ENCODE assay signal across 10 cellular contexts in the genomic region with DNA sequence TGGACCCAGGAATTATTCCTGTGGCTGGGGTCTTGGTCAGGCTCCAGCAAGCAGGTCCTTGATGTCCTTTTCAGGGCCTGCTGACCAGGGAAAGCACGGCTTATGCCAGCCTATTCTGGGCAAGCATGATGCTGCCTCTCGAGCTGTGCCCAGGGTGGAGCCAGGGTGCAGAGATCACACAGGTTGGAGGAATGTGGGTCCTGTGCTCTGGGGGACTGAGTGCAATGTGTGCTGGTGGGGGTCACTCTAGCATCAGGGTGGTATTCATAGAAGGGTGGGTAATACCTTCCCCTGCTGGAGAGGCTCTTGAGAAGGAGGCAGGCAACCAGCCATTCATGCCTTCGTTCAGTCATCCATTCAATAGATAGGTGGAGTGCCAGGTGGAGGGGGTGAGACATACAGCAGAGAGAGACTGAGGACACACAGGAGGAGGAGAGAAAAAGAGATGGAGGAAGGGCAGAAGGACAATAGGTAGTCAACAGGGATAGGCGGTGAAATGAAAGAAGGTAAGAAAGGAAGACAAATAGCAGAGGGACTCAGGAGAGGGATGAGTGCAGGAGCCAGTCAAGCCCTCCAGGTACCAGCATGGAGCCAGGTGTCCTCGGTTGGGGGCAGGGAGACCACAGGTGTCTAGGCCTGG. TPM values are rescaled to one million over a fixed set of nuclear protein-coding genes. Genes with fewer than 3 reads are reported as not detected.
DNase-seq lines count a peak whose midpoint lies in the region; ATAC-seq and TF ChIP-seq lines count a peak whose summit lies in the region.
"Had no signal": no experiment of that assay in that cellular context is flagged by ENCODE, and none has a peak within 500 bp of the region (broad histone marks: within the 10 kb centered on the region; RNA-seq: fewer than 3 reads in every experiment).

No MANE protein-coding gene starts in this region.

- H3K27me3 Mint-ChIP-seq in T-helper 1 cell treated with Interleukin-12 subunit alpha and Interleukin-12 subunit beta and Interleukin-4 antibody, amounts not matched to agents 30 μg/mL and 1 μg/mL, for 36 hours (ENCODE audit: low read depth), result no peaks in the 10 kb centered on the region
- H3K27me3 Mint-ChIP-seq in progenitor cell of endocrine pancreas, result peaks cover 7% of the 10 kb centered on the region

- H3K4me3 ChIP-seq in epithelial cell of esophagus (ENCODE audit: low read length), result peak overlapping the region; percentile 97

- ATAC-seq in GM18909 (IDR thresholded peaks at IDR 0.05; ENCODE audit: poor library complexity, unreplicated experiment), result no peak
- ATAC-seq in HG02938 (IDR thresholded peaks at IDR 0.05; ENCODE audit: unreplicated experiment), result no peak

- peaks cover 15% of the 10 kb centered on the region for H3K36me3 Mint-ChIP-seq in T-helper 1 cell treated with Interleukin-12 subunit alpha and Interleukin-12 subunit beta and Interleukin-4 antibody, amounts not matched to agents 30 μg/mL and 1 μg/mL, for 36 hours (ENCODE audit: low read depth)
- peaks cover 4% of the 10 kb centered on the region for H3K36me3 Mint-ChIP-seq in progenitor cell of endocrine pancreas (ENCODE audit: insufficient read depth)

- H3K9me3 Mint-ChIP-seq in T-helper 1 cell treated with Interleukin-12 subunit alpha and Interleukin-12 subunit beta and Interleukin-4 antibody, amounts not matched to agents 30 μg/mL and 1 μg/mL, for 36 hours, result no peaks in the 10 kb centered on the region
- H3K9me3 Mint-ChIP-seq in progenitor cell of endocrine pancreas (ENCODE audit: low read depth), result no peaks in the 10 kb centered on the region
- H3K9me3 Mint-ChIP-seq: activated T-helper 2 cell treated with anti-CD3 and anti-CD28 coated beads, Interferon-gamma antibody, Interleukin-2, Interleukin-4, amounts not matched to agents 10 μg/mL and 5 μg/mL and 100 μg/mL, durations not matched to agents 14 hours and 24 hours and 36 hours had no signal

- DNase-seq in T-helper 1 cell (no peak), RWPE1 (ENCODE audit: low spot score) (no peak), epithelial cell of esophagus (ENCODE audit: low read depth) (no peak), progenitor cell of endocrine pancreas (ENCODE audit: low spot score, unreplicated experiment) (no peak), HCEC 1CT (no peak)
- DNase-seq: T1000 had no signal

- H3K4me1 Mint-ChIP-seq in T-helper 1 cell treated with Interleukin-12 subunit alpha and Interleukin-12 subunit beta and Interleukin-4 antibody, amounts not matched to agents 30 μg/mL and 1 μg/mL, for 36 hours (ENCODE audit: low read depth), result peaks cover 17% of the 10 kb centered on the region
- H3K4me1 Mint-ChIP-seq in progenitor cell of endocrine pancreas (ENCODE audit: low read depth), result peaks cover 29% of the 10 kb centered on the region

- POLR2A ChIA-PET in RWPE1 (lab: Yijun Ruan, JAX; ENCODE audit: low non-redundant PET), result no interaction called here

- peak overlapping the region; percentile 16 for H3K4me3 Mint-ChIP-seq in T-helper 1 cell treated with Interleukin-12 subunit alpha and Interleukin-12 subunit beta and Interleukin-4 antibody, amounts not matched to agents 30 μg/mL and 1 μg/mL, for 36 hours
- H3K4me3 Mint-ChIP-seq in progenitor cell of endocrine pancreas (ENCODE audit: low read depth), result peak overlapping the region; percentile 58

- no peak overlapping the region for H3K27ac Mint-ChIP-seq in T-helper 1 cell treated with Interleukin-12 subunit alpha and Interleukin-12 subunit beta and Interleukin-4 antibody, amounts not matched to agents 30 μg/mL and 1 μg/mL, for 36 hours
- H3K27ac Mint-ChIP-seq in progenitor cell of endocrine pancreas, result no peak overlapping the region
- H3K27ac Mint-ChIP-seq: activated T-helper 2 cell treated with anti-CD3 and anti-CD28 coated beads, Interferon-gamma antibody, Interleukin-2, Interleukin-4, amounts not matched to agents 10 μg/mL and 5 μg/mL and 100 μg/mL, durations not matched to agents 14 hours and 24 hours and 36 hours had no signal

- peak overlapping the region; percentile 87 for H3K27ac ChIP-seq in RWPE1

- CTCF ChIA-PET in RWPE1 (lab: Yijun Ruan, JAX), result no interaction called here

- TF ChIP-seq CTCF in RWPE1 (conservative IDR thresholded peaks at IDR 0.05; ENCODE audit: low read depth) (no peak), epithelial cell of esophagus (IDR thresholded peaks at IDR 0.05; ENCODE audit: insufficient read depth, low read depth, low read length, missing control alignments) (no peak), progenitor cell of endocrine pancreas (IDR thresholded peaks at IDR 0.05; ENCODE audit: unreplicated experiment) (no peak)

RNA-seq across cellular contexts. Expression of a gene that starts 5.1 kb away (rescaled TPM):
- 15.6 and 16.6 TPM in 2 replicates for total RNA-seq in progenitor cell of endocrine pancreas

RNA-seq across cellular contexts. Expression of a gene that starts 25.4 kb away (rescaled TPM):
- not detected in 2 replicates for total RNA-seq in progenitor cell of endocrine pancreas

RNA-seq across cellular contexts. Expression of a gene that starts 29.4 kb away (rescaled TPM):
- 32.2 and 37.8 TPM in 2 replicates for total RNA-seq in progenitor cell of endocrine pancreas
